In genomic region chr17:82204831-82205719, GRCh38 we compare ENCODE assay signal across 8 cellular contexts. TPM values are rescaled to one million over a fixed set of nuclear protein-coding genes. Genes with fewer than 3 reads are reported as not detected.
DNase-seq lines count a peak whose midpoint lies in the region; ATAC-seq, FAIRE-seq and TF ChIP-seq lines count a peak whose summit lies in the region.

No MANE protein-coding gene starts in this region.

- DNase-seq in stimulated activated CD4-positive, alpha-beta T cell treated with anti-CD3 and anti-CD28 coated beads, Interleukin-15, amount 100 ng/mL, for 24 hours = peak; percentile 73
- DNase-seq in stimulated activated CD4-positive, alpha-beta T cell treated with anti-CD3 and anti-CD28 coated beads, Interleukin-4, amount 100 ng/mL, for 1 hour = no peak
- DNase-seq in RCC 7860 (ENCODE audit: low spot score) (peak; percentile 83), dedifferentiated amniotic fluid mesenchymal stem cell (ENCODE audit: extremely low spot score) (peak; percentile 39), progenitor cell of endocrine pancreas (ENCODE audit: low spot score, unreplicated experiment) (no peak), GM13976 (ENCODE audit: low spot score) (no peak)

- H3K9me3 ChIP-seq in parathyroid adenoma (ENCODE audit: control insufficient read depth, low read length) = no peaks in the 10 kb centered on the region

- H3K9ac ChIP-seq in parathyroid adenoma = no peak overlapping the region

- in situ Hi-C loops in GM13976 (cut with MboI; ENCODE audit: low sequenced_read_pairs, unreplicated experiment) = no loop called here

- FAIRE-seq in RCC 7860 (lab: Jason Lieb, UNC) = peak; percentile 79

- peaks cover 4% of the 10 kb centered on the region for H3K4me1 Mint-ChIP-seq in progenitor cell of endocrine pancreas (ENCODE audit: low read depth)

- H3K4me1 ChIP-seq in parathyroid adenoma = peaks cover 18% of the 10 kb centered on the region

- H2AFZ ChIP-seq in parathyroid adenoma = peak overlapping the region; percentile 23

- H3K27me3 ChIP-seq in parathyroid adenoma (ENCODE audit: control insufficient read depth, insufficient read depth, low read length) = no peaks in the 10 kb centered on the region

- H3K36me3 ChIP-seq in parathyroid adenoma (ENCODE audit: control insufficient read depth, insufficient read depth, low read length) = no peaks in the 10 kb centered on the region

- H3K4me3 Mint-ChIP-seq in progenitor cell of endocrine pancreas (ENCODE audit: low read depth) = no peak overlapping the region

- no peaks in the 10 kb centered on the region for H3K79me2 ChIP-seq in parathyroid adenoma

- TF ChIP-seq CTCF in parathyroid adenoma (IDR thresholded peaks at IDR 0.05) = no peak
- no peak for TF ChIP-seq CTCF in progenitor cell of endocrine pancreas (IDR thresholded peaks at IDR 0.05; ENCODE audit: unreplicated experiment)
- no peak for TF ChIP-seq CTCF in GM13976 (IDR thresholded peaks at IDR 0.05; ENCODE audit: borderline replicate concordance, control extremely low read depth, extremely low read depth, insufficient read depth, missing control alignments)

- no peaks in the 10 kb centered on the region for H3K9me3 Mint-ChIP-seq in progenitor cell of endocrine pancreas (ENCODE audit: low read depth)

- H3K4me2 ChIP-seq in parathyroid adenoma (ENCODE audit: low read length) = no peak overlapping the region

- H3K4me3 ChIP-seq in parathyroid adenoma (ENCODE audit: low read depth, low read length) = no peak overlapping the region

- H3K27me3 Mint-ChIP-seq in progenitor cell of endocrine pancreas = no peaks in the 10 kb centered on the region

- peak overlapping the region; percentile 54 for H3K27ac ChIP-seq in parathyroid adenoma

- no peak overlapping the region for H3K27ac Mint-ChIP-seq in progenitor cell of endocrine pancreas

- peaks cover under 1% of the 10 kb centered on the region for H3K36me3 Mint-ChIP-seq in progenitor cell of endocrine pancreas (ENCODE audit: insufficient read depth)

- no peak for ATAC-seq in HG03280 (IDR thresholded peaks at IDR 0.05; ENCODE audit: unreplicated experiment)

RNA-seq across cellular contexts. Expression of gene CCDC57, which starts 7.6 kb away (rescaled TPM):
- total RNA-seq in progenitor cell of endocrine pancreas = 79.0 and 79.3 TPM in 2 replicates

RNA-seq across cellular contexts. Expression of gene SLC16A3, which starts 23.8 kb away (rescaled TPM):
- total RNA-seq in progenitor cell of endocrine pancreas = 5.4 and 5.9 TPM in 2 replicates

Comparison
In these comparisons a context has a peak if more than half of its experiments do, and no peak if none do; other contexts are left out.
1. DNase-seq: peak in stimulated activated CD4-positive, alpha-beta T cell treated with anti-CD3 and anti-CD28 coated beads, Interleukin-15, amount 100 ng/mL, for 24 hours (single experiment), RCC 7860 (single experiment) and dedifferentiated amniotic fluid mesenchymal stem cell (single experiment); none in stimulated activated CD4-positive, alpha-beta T cell treated with anti-CD3 and anti-CD28 coated beads, Interleukin-4, amount 100 ng/mL, for 1 hour (single experiment), progenitor cell of endocrine pancreas (single experiment) and GM13976 (single experiment).